34 cellular contexts compared by ENCODE assay signal in the genomic region with DNA sequence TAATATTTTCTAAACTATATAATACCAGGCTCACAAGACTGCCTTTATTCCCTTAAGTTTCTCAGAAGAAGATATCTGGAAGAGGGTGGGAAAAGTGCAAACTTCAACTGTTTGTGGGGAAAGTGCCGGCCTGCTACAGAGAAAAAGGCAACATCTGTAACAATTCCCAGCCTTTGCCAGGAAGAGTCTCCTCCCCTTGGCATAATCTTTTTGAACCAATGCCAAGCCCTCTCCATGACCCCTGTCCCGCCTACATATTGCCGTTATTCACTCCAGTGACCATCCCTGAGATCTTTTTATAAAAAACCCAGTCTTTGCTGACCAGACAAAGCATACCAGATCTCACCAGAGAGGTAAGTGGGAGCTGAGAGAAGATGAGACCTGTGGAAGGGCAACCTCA. TPM values are rescaled to one million over a fixed set of nuclear protein-coding genes. Genes with fewer than 3 reads are reported as not detected.
"Had no signal": no experiment of that assay in that cellular context is flagged by ENCODE, and none has a peak within 500 bp of the region (broad histone marks: within the 10 kb centered on the region; RNA-seq: fewer than 3 reads in every experiment).

A gene (plus strand): TSS at position 282 of the 400 bp plus-strand sequence. CDS start 392 bp downstream, outside the sequence.

- ATAC-seq: effector memory CD8-positive, alpha-beta T cell; esophagus mucosa; gastroesophageal sphincter; heart right ventricle; left lung; left ventricle myocardium superior; lower lobe of right lung; mucosa of descending colon had no signal

- H3K4me1 ChIP-seq: colonic mucosa, esophagus squamous epithelium, gastroesophageal sphincter, heart right ventricle, left lung, lower lobe of right lung had no signal

- FAIRE-seq: endometrium, frontal cortex, islet of Langerhans, keratinocyte had no signal

- H3K4me3 ChIP-seq: colonic mucosa, esophagus squamous epithelium, gastroesophageal sphincter, heart right ventricle, left lung, lower lobe of right lung, mucosa of descending colon had no signal

- H3K9me3 ChIP-seq: colonic mucosa, esophagus squamous epithelium, gastroesophageal sphincter, left lung, lower lobe of right lung, mucosa of descending colon had no signal

- H3K27ac ChIP-seq: colonic mucosa, epithelial cell of prostate, esophagus squamous epithelium, gastroesophageal sphincter, heart right ventricle, left lung, lower lobe of right lung had no signal

- H3K27me3 ChIP-seq: colonic mucosa, esophagus squamous epithelium, left lung had no signal

- DNase-seq: colonic mucosa; cortex of kidney; effector CD8-positive, alpha-beta T cell; effector memory CD8-positive, alpha-beta T cell; endodermal cell; erythroblast; esophagus squamous epithelium; foreskin fibroblast; glutamatergic neuron; head of caudate nucleus; heart right ventricle; hippocampal formation; left cardiac atrium; left lung; left ventricle myocardium superior; lower lobe of right lung; mesenchymal stem cell; mucosa of descending colon; naive B cell had no signal

- H3K36me3 ChIP-seq: colonic mucosa, esophagus squamous epithelium, gastroesophageal sphincter, heart right ventricle, left lung, lower lobe of right lung had no signal

RNA-seq across cellular contexts. Expression of the gene that starts here (rescaled TPM):
- total RNA-seq: dermis microvascular lymphatic vessel endothelial cell, endodermal cell, esophagus mucosa, esophagus squamous epithelium, frontal cortex, gastroesophageal sphincter, glomerular endothelial cell, kidney epithelial cell, left cardiac atrium, left lung, left ventricle myocardium superior, lower leg skin, lower lobe of right lung, lung microvascular endothelial cell, mesenteric fat pad, mesothelial cell of epicardium, mucosa of descending colon, myocyte had no signal
- polyA plus RNA-seq: keratinocyte had no signal
